ENCODE assay signal across 11 cellular contexts in genomic region chr7:124532166-124532565, GRCh38.
"Had no signal": no experiment of that assay in that cellular context is flagged by ENCODE, and none has a peak within 500 bp of the region (broad histone marks: within the 10 kb centered on the region; RNA-seq: fewer than 3 reads in every experiment).

No MANE protein-coding gene starts in this region.

- H3K4me3 Mint-ChIP-seq: activated CD4-positive, alpha-beta T cell treated with anti-CD3 and anti-CD28 coated beads, Interleukin-2, amount 10 ng/mL, durations not matched to agents 7 days and 5 days; activated naive CD8-positive, alpha-beta T cell treated with anti-CD3 and anti-CD28 coated beads for 36 hours; activated T-helper 1 cell treated with anti-CD3 and anti-CD28 coated beads, Interleukin-12 subunit alpha, Interleukin-12 subunit beta, Interleukin-2, Interleukin-4 antibody, amounts not matched to agents 30 ng/mL and 10 ng/mL and 1 ng/mL, durations not matched to agents 14 hours and 24 hours and 36 hours; naive thymus-derived CD8-positive, alpha-beta T cell; stimulated activated memory B cell treated with anti-CD40 and anti-IgM and Interleukin-4, amounts not matched to agents 10 μg/mL and 1 μg/mL and 100 μg/mL, for 72 hours had no signal

- H3K36me3 Mint-ChIP-seq: activated naive CD8-positive, alpha-beta T cell treated with anti-CD3 and anti-CD28 coated beads for 36 hours; naive thymus-derived CD8-positive, alpha-beta T cell; stimulated activated memory B cell treated with anti-CD40 and anti-IgM and Interleukin-4, amounts not matched to agents 10 μg/mL and 1 μg/mL and 100 μg/mL, for 72 hours had no signal

- H3K27ac Mint-ChIP-seq: activated CD4-positive, alpha-beta T cell treated with anti-CD3 and anti-CD28 coated beads, Interleukin-2, amount 10 ng/mL, durations not matched to agents 7 days and 5 days; activated naive CD8-positive, alpha-beta T cell treated with anti-CD3 and anti-CD28 coated beads for 36 hours; activated T-helper 1 cell treated with anti-CD3 and anti-CD28 coated beads, Interleukin-12 subunit alpha, Interleukin-12 subunit beta, Interleukin-2, Interleukin-4 antibody, amounts not matched to agents 30 ng/mL and 10 ng/mL and 1 ng/mL, durations not matched to agents 14 hours and 24 hours and 36 hours; naive thymus-derived CD8-positive, alpha-beta T cell; stimulated activated memory B cell treated with anti-CD40 and anti-IgM and Interleukin-4, amounts not matched to agents 10 μg/mL and 1 μg/mL and 100 μg/mL, for 72 hours had no signal

- H3K27me3 Mint-ChIP-seq: activated CD4-positive, alpha-beta T cell treated with anti-CD3 and anti-CD28 coated beads, Interleukin-2, amount 10 ng/mL, durations not matched to agents 7 days and 5 days; activated naive CD8-positive, alpha-beta T cell treated with anti-CD3 and anti-CD28 coated beads for 36 hours; naive thymus-derived CD8-positive, alpha-beta T cell; stimulated activated memory B cell treated with anti-CD40 and anti-IgM and Interleukin-4, amounts not matched to agents 10 μg/mL and 1 μg/mL and 100 μg/mL, for 72 hours had no signal

- DNase-seq: activated CD4-positive, alpha-beta T cell treated with anti-CD3 and anti-CD28 coated beads, Interleukin-2, amount 10 ng/mL, durations not matched to agents 7 days and 5 days; activated naive CD8-positive, alpha-beta T cell treated with anti-CD3 and anti-CD28 coated beads for 36 hours; aorta; hippocampal formation; kidney; left ventricle myocardium superior; mesenchymal stem cell; naive thymus-derived CD8-positive, alpha-beta T cell; uterus had no signal

- ATAC-seq: left ventricle myocardium superior; naive thymus-derived CD8-positive, alpha-beta T cell; stimulated activated memory B cell treated with anti-CD40 and anti-IgM and Interleukin-4, amounts not matched to agents 10 μg/mL and 1 μg/mL and 100 μg/mL, for 72 hours had no signal

- H3K4me1 Mint-ChIP-seq: activated CD4-positive, alpha-beta T cell treated with anti-CD3 and anti-CD28 coated beads, Interleukin-2, amount 10 ng/mL, durations not matched to agents 7 days and 5 days; activated naive CD8-positive, alpha-beta T cell treated with anti-CD3 and anti-CD28 coated beads for 36 hours; naive thymus-derived CD8-positive, alpha-beta T cell; stimulated activated memory B cell treated with anti-CD40 and anti-IgM and Interleukin-4, amounts not matched to agents 10 μg/mL and 1 μg/mL and 100 μg/mL, for 72 hours had no signal
